23 cellular contexts compared by ENCODE assay signal in the genomic region with DNA sequence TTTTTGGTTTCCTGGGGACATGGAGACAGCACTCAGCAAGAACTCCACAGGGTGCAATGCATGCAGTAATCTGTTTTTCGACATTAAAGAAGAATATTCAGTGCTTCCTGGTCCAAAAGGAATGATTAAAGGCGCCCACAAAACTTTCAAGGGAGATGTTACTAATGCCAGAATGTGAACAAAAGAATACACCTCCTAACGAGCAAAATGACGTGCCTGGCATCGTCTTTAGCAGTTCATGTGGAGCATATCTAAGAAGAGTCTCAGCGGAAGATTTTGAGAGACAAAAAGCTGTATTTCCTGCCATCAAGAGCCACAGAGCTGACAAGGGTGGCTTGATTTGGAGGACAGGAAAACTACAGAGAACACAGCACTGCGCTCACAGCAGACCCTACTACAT.
"Had no signal": no experiment of that assay in that cellular context is flagged by ENCODE, and none has a peak within 500 bp of the region (broad histone marks: within the 10 kb centered on the region; RNA-seq: fewer than 3 reads in every experiment).

No MANE protein-coding gene starts in this region.

- H3K4me1 Mint-ChIP-seq: activated CD4-positive, alpha-beta T cell treated with anti-CD3 and anti-CD28 coated beads, Interleukin-2, amount 10 ng/mL, durations not matched to agents 24 days and 14 days; activated naive CD4-positive, alpha-beta T cell treated with anti-CD3 and anti-CD28 coated beads, Interleukin-2, amount 10 ng/mL, durations not matched to agents 7 days and 5 days had no signal

- H3K4me3 Mint-ChIP-seq: activated CD4-positive, alpha-beta memory T cell treated with anti-CD3 and anti-CD28 coated beads, Interleukin-2, amount 10 ng/mL, durations not matched to agents 7 days and 5 days; activated CD4-positive, alpha-beta T cell treated with anti-CD3 and anti-CD28 coated beads, Interleukin-2, amount 10 ng/mL, durations not matched to agents 24 days and 14 days; activated CD8-positive, alpha-beta memory T cell treated with anti-CD3 and anti-CD28 coated beads, Interleukin-2, amount 10 ng/mL, durations not matched to agents 7 days and 5 days; activated naive CD4-positive, alpha-beta T cell treated with anti-CD3 and anti-CD28 coated beads, Interleukin-2, amount 10 ng/mL, durations not matched to agents 7 days and 5 days; effector memory CD8-positive, alpha-beta T cell; immature natural killer cell; T-helper 17 cell had no signal

- H3K36me3 Mint-ChIP-seq: activated CD8-positive, alpha-beta memory T cell treated with anti-CD3 and anti-CD28 coated beads, Interleukin-2, amount 10 ng/mL, durations not matched to agents 7 days and 5 days had no signal

- H3K27me3 Mint-ChIP-seq: activated CD4-positive, alpha-beta memory T cell treated with anti-CD3 and anti-CD28 coated beads, Interleukin-2, amount 10 ng/mL, durations not matched to agents 7 days and 5 days; activated CD4-positive, alpha-beta T cell treated with anti-CD3 and anti-CD28 coated beads, Interleukin-2, amount 10 ng/mL, durations not matched to agents 24 days and 14 days; activated CD8-positive, alpha-beta memory T cell treated with anti-CD3 and anti-CD28 coated beads, Interleukin-2, amount 10 ng/mL, durations not matched to agents 7 days and 5 days; activated naive CD4-positive, alpha-beta T cell treated with anti-CD3 and anti-CD28 coated beads, Interleukin-2, amount 10 ng/mL, durations not matched to agents 7 days and 5 days; effector memory CD8-positive, alpha-beta T cell; T-helper 17 cell had no signal

- H3K27ac ChIP-seq: adrenal gland, ascending aorta, brain microvascular endothelial cell, gastroesophageal sphincter, tibial nerve, WERI-Rb-1 had no signal

- H3K27me3 ChIP-seq: adrenal gland, ascending aorta, brain microvascular endothelial cell, gastroesophageal sphincter, tibial nerve had no signal

- H3K4me3 ChIP-seq: adrenal gland, ascending aorta, gastroesophageal sphincter, tibial nerve had no signal

- H3K36me3 ChIP-seq: adrenal gland, brain microvascular endothelial cell had no signal

- H3K9me3 ChIP-seq: adrenal gland, gastroesophageal sphincter had no signal

- DNase-seq: activated CD4-positive, alpha-beta memory T cell treated with anti-CD3 and anti-CD28 coated beads, Interleukin-2, amount 10 ng/mL, durations not matched to agents 7 days and 5 days; activated CD4-positive, alpha-beta T cell treated with anti-CD3 and anti-CD28 coated beads, Interleukin-2, amount 10 ng/mL, durations not matched to agents 24 days and 14 days; activated CD4-positive, CD25-positive, alpha-beta regulatory T cell treated with anti-CD3 and anti-CD28 coated beads, Interleukin-2, amount 50 U/mL, for 72 hours; activated CD8-positive, alpha-beta memory T cell treated with anti-CD3 and anti-CD28 coated beads, Interleukin-2, amount 10 ng/mL, durations not matched to agents 7 days and 5 days; activated naive CD4-positive, alpha-beta T cell treated with anti-CD3 and anti-CD28 coated beads, Interleukin-2, amount 10 ng/mL, durations not matched to agents 7 days and 5 days; adrenal gland; brain microvascular endothelial cell; cortex of kidney; effector memory CD8-positive, alpha-beta T cell; immature natural killer cell; kidney; left colon; mammary epithelial cell; right cardiac atrium; stimulated activated CD4-positive, alpha-beta T cell treated with anti-CD3 and anti-CD28 coated beads, Interleukin-15, amount 100 ng/mL, for 24 hours; stimulated activated CD4-positive, alpha-beta T cell treated with anti-CD3 and anti-CD28 coated beads, Interleukin-2, amount 100 ng/mL, for 48 hours; stimulated activated naive CD4-positive, alpha-beta T cell treated with Interleukin-2 at 50 U/mL for 16 hours; T-helper 17 cell; T1000; WERI-Rb-1 had no signal

- H3K4me1 ChIP-seq: adrenal gland, ascending aorta, gastroesophageal sphincter, tibial nerve had no signal

- ATAC-seq: activated CD8-positive, alpha-beta memory T cell treated with anti-CD3 and anti-CD28 coated beads, Interleukin-2, amount 10 ng/mL, durations not matched to agents 7 days and 5 days; effector memory CD8-positive, alpha-beta T cell; gastroesophageal sphincter; left colon; right cardiac atrium; T-helper 17 cell had no signal

- H3K9me3 Mint-ChIP-seq: activated CD4-positive, alpha-beta memory T cell treated with anti-CD3 and anti-CD28 coated beads, Interleukin-2, amount 10 ng/mL, durations not matched to agents 7 days and 5 days; activated CD4-positive, alpha-beta T cell treated with anti-CD3 and anti-CD28 coated beads, Interleukin-2, amount 10 ng/mL, durations not matched to agents 24 days and 14 days; activated naive CD4-positive, alpha-beta T cell treated with anti-CD3 and anti-CD28 coated beads, Interleukin-2, amount 10 ng/mL, durations not matched to agents 7 days and 5 days; effector memory CD8-positive, alpha-beta T cell; immature natural killer cell had no signal

- H3K27ac Mint-ChIP-seq: activated CD4-positive, alpha-beta memory T cell treated with anti-CD3 and anti-CD28 coated beads, Interleukin-2, amount 10 ng/mL, durations not matched to agents 7 days and 5 days; activated CD4-positive, alpha-beta T cell treated with anti-CD3 and anti-CD28 coated beads, Interleukin-2, amount 10 ng/mL, durations not matched to agents 24 days and 14 days; activated CD8-positive, alpha-beta memory T cell treated with anti-CD3 and anti-CD28 coated beads, Interleukin-2, amount 10 ng/mL, durations not matched to agents 7 days and 5 days; activated naive CD4-positive, alpha-beta T cell treated with anti-CD3 and anti-CD28 coated beads, Interleukin-2, amount 10 ng/mL, durations not matched to agents 7 days and 5 days; effector memory CD8-positive, alpha-beta T cell had no signal
